In the genomic region with DNA sequence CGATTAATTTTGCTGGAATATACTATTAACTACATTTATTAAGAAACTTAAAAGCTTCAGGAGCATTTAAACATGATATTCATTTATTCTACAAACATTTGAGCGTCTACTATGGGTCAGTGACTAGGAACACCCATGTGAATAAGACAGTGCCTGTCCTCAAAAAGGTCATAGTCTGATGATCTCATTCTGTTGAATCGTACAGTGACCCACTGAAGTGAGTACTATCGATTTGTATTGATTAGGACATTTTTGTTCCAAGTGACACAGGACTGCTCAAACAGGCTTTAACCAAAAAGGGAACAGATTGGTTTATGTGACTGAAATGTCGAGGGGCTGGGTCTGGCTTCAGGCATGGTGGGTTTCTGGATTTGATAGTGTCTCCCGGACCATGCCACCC, we compare ENCODE assay signal across 27 cellular contexts.
"Had no signal": no experiment of that assay in that cellular context is flagged by ENCODE, and none has a peak within 500 bp of the region (broad histone marks: within the 10 kb centered on the region; RNA-seq: fewer than 3 reads in every experiment).

No MANE protein-coding gene starts in this region.

- H3K4me3 ChIP-seq: left lung, lung, mucosa of descending colon, ovary, right atrium auricular region, skin epidermis, stomach, testis, thyroid gland, transverse colon, upper lobe of right lung had no signal

- H3K27ac ChIP-seq: left lung, ovary, skin epidermis, stomach, testis, thyroid gland, upper lobe of right lung had no signal

- H3K9me3 Mint-ChIP-seq: naive thymus-derived CD4-positive, alpha-beta T cell; natural killer cell treated with Interleukin-12 subunit alpha and Interleukin-12 subunit beta and Interleukin-15 and Interleukin-18, amount 100 ng/mL, for 72 hours; stimulated activated naive B cell treated with anti-CD40 and anti-IgM and Interleukin-4, amounts not matched to agents 10 μg/mL and 1 μg/mL and 100 μg/mL, for 72 hours had no signal

- FAIRE-seq: keratinocyte, urothelium cell line had no signal

- H3K27me3 Mint-ChIP-seq: natural killer cell treated with Interleukin-12 subunit alpha and Interleukin-12 subunit beta and Interleukin-15 and Interleukin-18, amount 100 ng/mL, for 72 hours; progenitor cell of endocrine pancreas; stimulated activated naive B cell treated with anti-CD40 and anti-IgM and Interleukin-4, amounts not matched to agents 10 μg/mL and 1 μg/mL and 100 μg/mL, for 72 hours had no signal

- H3K4me3 Mint-ChIP-seq: naive thymus-derived CD4-positive, alpha-beta T cell; natural killer cell treated with Interleukin-12 subunit alpha and Interleukin-12 subunit beta and Interleukin-15 and Interleukin-18, amount 100 ng/mL, for 72 hours; stimulated activated naive B cell treated with anti-CD40 and anti-IgM and Interleukin-4, amounts not matched to agents 10 μg/mL and 1 μg/mL and 100 μg/mL, for 72 hours had no signal

- H3K9me3 ChIP-seq: left lung, mucosa of descending colon, ovary, right atrium auricular region, stomach, testis, thyroid gland, transverse colon, upper lobe of right lung had no signal

- ATAC-seq: left cardiac atrium; left lung; mucosa of descending colon; naive thymus-derived CD4-positive, alpha-beta T cell; natural killer cell treated with Interleukin-12 subunit alpha and Interleukin-12 subunit beta and Interleukin-15 and Interleukin-18, amount 100 ng/mL, for 72 hours; sciatic nerve; stimulated activated naive B cell treated with anti-CD40 and anti-IgM and Interleukin-4, amounts not matched to agents 10 μg/mL and 1 μg/mL and 100 μg/mL, for 72 hours; stimulated activated naive CD8-positive, alpha-beta T cell treated with anti-CD3 and anti-CD28 coated beads, Interleukin-15, Interleukin-2, amounts not matched to agents 100 U/mL and 50 U/mL, for 24 hours; upper lobe of right lung had no signal

- H3K27me3 ChIP-seq: left lung, ovary, right atrium auricular region, stomach, testis, thyroid gland, transverse colon, upper lobe of right lung had no signal

- H3K27ac Mint-ChIP-seq: naive thymus-derived CD4-positive, alpha-beta T cell; natural killer cell treated with Interleukin-12 subunit alpha and Interleukin-12 subunit beta and Interleukin-15 and Interleukin-18, amount 100 ng/mL, for 72 hours; progenitor cell of endocrine pancreas; stimulated activated naive B cell treated with anti-CD40 and anti-IgM and Interleukin-4, amounts not matched to agents 10 μg/mL and 1 μg/mL and 100 μg/mL, for 72 hours had no signal

- DNase-seq: hippocampal formation; kidney glomerular epithelial cell; left cardiac atrium; left lung; midbrain; mucosa of descending colon; naive thymus-derived CD4-positive, alpha-beta T cell; ovary; stimulated activated CD4-positive, alpha-beta T cell treated with anti-CD3 and anti-CD28 coated beads, Interleukin-12 subunit alpha, Interleukin-12 subunit beta, amount 100 ng/mL, for 4 hours; stimulated activated CD4-positive, alpha-beta T cell treated with anti-CD3 and anti-CD28 coated beads, Interleukin-15, amount 100 ng/mL, for 24 hours; stimulated activated CD4-positive, alpha-beta T cell treated with anti-CD3 and anti-CD28 coated beads, Interleukin-2, amount 100 ng/mL, for 24 hours; stimulated activated CD4-positive, alpha-beta T cell treated with anti-CD3 and anti-CD28 coated beads, Interleukin-4, amount 100 ng/mL, for 1 hour; stimulated activated naive B cell treated with anti-CD40 and anti-IgM and Interleukin-4, amounts not matched to agents 10 μg/mL and 1 μg/mL and 100 μg/mL, for 72 hours; stimulated activated naive CD8-positive, alpha-beta T cell treated with anti-CD3 and anti-CD28 coated beads, Interleukin-15, Interleukin-2, amounts not matched to agents 100 U/mL and 50 U/mL, for 24 hours; stomach; testis; thyroid gland; transverse colon; upper lobe of right lung had no signal

- H3K36me3 Mint-ChIP-seq: naive thymus-derived CD4-positive, alpha-beta T cell; natural killer cell treated with Interleukin-12 subunit alpha and Interleukin-12 subunit beta and Interleukin-15 and Interleukin-18, amount 100 ng/mL, for 72 hours; stimulated activated naive B cell treated with anti-CD40 and anti-IgM and Interleukin-4, amounts not matched to agents 10 μg/mL and 1 μg/mL and 100 μg/mL, for 72 hours had no signal

- H3K4me1 Mint-ChIP-seq: stimulated activated naive B cell treated with anti-CD40 and anti-IgM and Interleukin-4, amounts not matched to agents 10 μg/mL and 1 μg/mL and 100 μg/mL, for 72 hours had no signal

- H3K36me3 ChIP-seq: left lung, ovary, right atrium auricular region, stomach, thyroid gland, transverse colon, upper lobe of right lung had no signal

- H3K4me1 ChIP-seq: left lung, right atrium auricular region, testis, thyroid gland, upper lobe of right lung had no signal
